Comparison of ENCODE assay signal across 26 cellular contexts in the genomic region with DNA sequence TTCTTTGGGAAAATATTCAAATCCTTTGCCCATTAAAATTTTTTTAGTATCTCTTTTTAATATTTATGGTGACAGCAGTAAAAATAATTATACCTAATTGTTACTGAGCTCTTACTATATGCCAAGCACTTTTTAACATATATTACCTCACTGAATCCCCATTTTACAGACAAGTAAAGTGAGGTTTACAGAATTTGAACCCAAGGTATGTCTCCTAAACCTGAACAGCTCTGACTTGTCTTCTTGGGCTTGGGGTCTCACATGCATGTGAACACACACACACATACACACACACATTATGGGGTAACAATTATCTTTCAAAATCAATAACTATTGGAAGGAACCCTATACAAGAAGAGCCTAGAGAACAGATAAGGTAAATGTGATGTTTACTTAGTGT.
"Had no signal": no experiment of that assay in that cellular context is flagged by ENCODE, and none has a peak within 500 bp of the region (broad histone marks: within the 10 kb centered on the region; RNA-seq: fewer than 3 reads in every experiment).

No MANE protein-coding gene starts in this region.

- DNase-seq: naive thymus-derived CD4-positive, alpha-beta T cell; natural killer cell; occipital lobe; ovary; posterior cingulate gyrus; psoas muscle; right cardiac atrium; stimulated activated CD4-positive, alpha-beta T cell treated with anti-CD3 and anti-CD28 coated beads, Interleukin-15, amount 100 ng/mL, for 24 hours; stimulated activated CD4-positive, alpha-beta T cell treated with anti-CD3 and anti-CD28 coated beads, Interleukin-2, amount 100 ng/mL, for 24 hours; stimulated activated CD4-positive, alpha-beta T cell treated with anti-CD3 and anti-CD28 coated beads, Interleukin-2, amount 100 ng/mL, for 48 hours; stimulated activated CD4-positive, alpha-beta T cell treated with anti-CD3 and anti-CD28 coated beads, Interleukin-4, amount 100 ng/mL, for 24 hours; stimulated activated naive B cell treated with anti-CD40 and anti-IgM and Interleukin-4, amounts not matched to agents 10 μg/mL and 1 μg/mL and 100 μg/mL, for 72 hours; stimulated activated naive CD4-positive, alpha-beta T cell treated with Interleukin-2 at 50 U/mL for 16 hours; stomach; thyroid gland; trophoblast cell; upper lobe of left lung; uterus had no signal

- H3K4me1 ChIP-seq: parathyroid adenoma, psoas muscle, stomach, thyroid gland, upper lobe of left lung, uterus had no signal

- H3K4me2 ChIP-seq: neural progenitor cell, smooth muscle cell had no signal

- H3K27ac ChIP-seq: neural progenitor cell, ovary, parathyroid adenoma, psoas muscle, skin epidermis, stomach, thoracic aorta, thyroid gland, tibial nerve, upper lobe of left lung, uterus had no signal

- ATAC-seq: naive thymus-derived CD4-positive, alpha-beta T cell; natural killer cell; psoas muscle; right cardiac atrium; sciatic nerve; stimulated activated effector memory CD8-positive, alpha-beta T cell treated with anti-CD3 and anti-CD28 coated beads, Interleukin-12 subunit alpha, Interleukin-12 subunit beta, amount 100 ng/mL, for 72 hours; stimulated activated naive B cell treated with anti-CD40 and anti-IgM and Interleukin-4, amounts not matched to agents 10 μg/mL and 1 μg/mL and 100 μg/mL, for 72 hours had no signal

- H3K9me3 ChIP-seq: ovary, psoas muscle, stomach, thoracic aorta, thyroid gland, tibial nerve, upper lobe of left lung, uterus had no signal

- H3K79me2 ChIP-seq: parathyroid adenoma had no signal

- H2AFZ ChIP-seq: neural progenitor cell, parathyroid adenoma had no signal

- H3K27me3 ChIP-seq: neural progenitor cell, ovary, stomach, thyroid gland, tibial nerve, upper lobe of left lung, uterus had no signal

- H3K36me3 ChIP-seq: neural progenitor cell, ovary, thoracic aorta, thyroid gland, uterus had no signal

- H3K4me3 ChIP-seq: neural progenitor cell, ovary, psoas muscle, skin epidermis, smooth muscle cell, stomach, thoracic aorta, thyroid gland, tibial nerve, upper lobe of left lung, uterus had no signal

- H3K9ac ChIP-seq: neural progenitor cell, parathyroid adenoma had no signal
